In genomic region chr6:159809149-159809548, GRCh38 we compare ENCODE assay signal across 1 cellular context.
TF ChIP-seq lines count a peak whose summit lies in the region.

No MANE protein-coding gene starts in this region.

TF ChIP-seq in GM23338, 12 proteins besides CTCF, POLR2A, EP300 and RAD21 (continued from another document):
- TF ChIP-seq REST (IDR thresholded peaks at IDR 0.05; ENCODE audit: unreplicated experiment) (no peak), ZNF114 (CRISPR knock-in tag; IDR thresholded peaks at IDR 0.05) (no peak), STAT1 (IDR thresholded peaks at IDR 0.05; ENCODE audit: unreplicated experiment) (no peak), JUNB (IDR thresholded peaks at IDR 0.05; ENCODE audit: unreplicated experiment) (no peak)
- TF ChIP-seq, protein P1, sequence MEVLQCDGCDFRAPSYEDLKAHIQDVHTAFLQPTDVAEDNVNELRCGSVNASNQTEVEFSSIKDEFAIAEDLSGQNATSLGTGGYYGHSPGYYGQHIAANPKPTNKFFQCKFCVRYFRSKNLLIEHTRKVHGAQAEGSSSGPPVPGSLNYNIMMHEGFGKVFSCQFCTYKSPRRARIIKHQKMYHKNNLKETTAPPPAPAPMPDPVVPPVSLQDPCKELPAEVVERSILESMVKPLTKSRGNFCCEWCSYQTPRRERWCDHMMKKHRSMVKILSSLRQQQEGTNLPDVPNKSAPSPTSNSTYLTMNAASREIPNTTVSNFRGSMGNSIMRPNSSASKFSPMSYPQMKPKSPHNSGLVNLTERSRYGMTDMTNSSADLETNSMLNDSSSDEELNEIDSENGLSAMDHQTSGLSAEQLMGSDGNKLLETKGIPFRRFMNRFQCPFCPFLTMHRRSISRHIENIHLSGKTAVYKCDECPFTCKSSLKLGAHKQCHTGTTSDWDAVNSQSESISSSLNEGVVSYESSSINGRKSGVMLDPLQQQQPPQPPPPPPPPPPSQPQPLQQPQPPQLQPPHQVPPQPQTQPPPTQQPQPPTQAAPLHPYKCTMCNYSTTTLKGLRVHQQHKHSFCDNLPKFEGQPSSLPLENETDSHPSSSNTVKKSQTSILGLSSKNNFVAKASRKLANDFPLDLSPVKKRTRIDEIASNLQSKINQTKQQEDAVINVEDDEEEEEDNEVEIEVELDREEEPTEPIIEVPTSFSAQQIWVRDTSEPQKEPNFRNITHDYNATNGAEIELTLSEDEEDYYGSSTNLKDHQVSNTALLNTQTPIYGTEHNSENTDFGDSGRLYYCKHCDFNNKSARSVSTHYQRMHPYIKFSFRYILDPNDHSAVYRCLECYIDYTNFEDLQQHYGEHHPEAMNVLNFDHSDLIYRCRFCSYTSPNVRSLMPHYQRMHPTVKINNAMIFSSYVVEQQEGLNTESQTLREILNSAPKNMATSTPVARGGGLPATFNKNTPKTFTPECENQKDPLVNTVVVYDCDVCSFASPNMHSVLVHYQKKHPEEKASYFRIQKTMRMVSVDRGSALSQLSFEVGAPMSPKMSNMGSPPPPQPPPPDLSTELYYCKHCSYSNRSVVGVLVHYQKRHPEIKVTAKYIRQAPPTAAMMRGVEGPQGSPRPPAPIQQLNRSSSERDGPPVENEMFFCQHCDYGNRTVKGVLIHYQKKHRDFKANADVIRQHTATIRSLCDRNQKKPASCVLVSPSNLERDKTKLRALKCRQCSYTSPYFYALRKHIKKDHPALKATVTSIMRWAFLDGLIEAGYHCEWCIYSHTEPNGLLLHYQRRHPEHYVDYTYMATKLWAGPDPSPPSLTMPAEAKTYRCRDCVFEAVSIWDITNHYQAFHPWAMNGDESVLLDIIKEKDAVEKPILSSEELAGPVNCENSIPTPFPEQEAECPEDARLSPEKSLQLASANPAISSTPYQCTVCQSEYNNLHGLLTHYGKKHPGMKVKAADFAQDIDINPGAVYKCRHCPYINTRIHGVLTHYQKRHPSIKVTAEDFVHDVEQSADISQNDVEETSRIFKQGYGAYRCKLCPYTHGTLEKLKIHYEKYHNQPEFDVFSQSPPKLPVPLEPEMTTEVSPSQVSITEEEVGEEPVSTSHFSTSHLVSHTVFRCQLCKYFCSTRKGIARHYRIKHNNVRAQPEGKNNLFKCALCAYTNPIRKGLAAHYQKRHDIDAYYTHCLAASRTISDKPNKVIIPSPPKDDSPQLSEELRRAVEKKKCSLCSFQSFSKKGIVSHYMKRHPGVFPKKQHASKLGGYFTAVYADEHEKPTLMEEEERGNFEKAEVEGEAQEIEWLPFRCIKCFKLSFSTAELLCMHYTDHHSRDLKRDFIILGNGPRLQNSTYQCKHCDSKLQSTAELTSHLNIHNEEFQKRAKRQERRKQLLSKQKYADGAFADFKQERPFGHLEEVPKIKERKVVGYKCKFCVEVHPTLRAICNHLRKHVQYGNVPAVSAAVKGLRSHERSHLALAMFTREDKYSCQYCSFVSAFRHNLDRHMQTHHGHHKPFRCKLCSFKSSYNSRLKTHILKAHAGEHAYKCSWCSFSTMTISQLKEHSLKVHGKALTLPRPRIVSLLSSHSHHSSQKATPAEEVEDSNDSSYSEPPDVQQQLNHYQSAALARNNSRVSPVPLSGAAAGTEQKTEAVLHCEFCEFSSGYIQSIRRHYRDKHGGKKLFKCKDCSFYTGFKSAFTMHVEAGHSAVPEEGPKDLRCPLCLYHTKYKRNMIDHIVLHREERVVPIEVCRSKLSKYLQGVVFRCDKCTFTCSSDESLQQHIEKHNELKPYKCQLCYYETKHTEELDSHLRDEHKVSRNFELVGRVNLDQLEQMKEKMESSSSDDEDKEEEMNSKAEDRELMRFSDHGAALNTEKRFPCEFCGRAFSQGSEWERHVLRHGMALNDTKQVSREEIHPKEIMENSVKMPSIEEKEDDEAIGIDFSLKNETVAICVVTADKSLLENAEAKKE (CRISPR knock-in tag; IDR thresholded peaks at IDR 0.05), result no peak
